Comparison of ENCODE assay signal across 10 cellular contexts in genomic region chr11:15216678-15217077, GRCh38.
A peak's percentile ranks its signal among the peaks of the same experiment; 100 is the strongest.
DNase-seq lines count a peak whose midpoint lies in the region; ATAC-seq, FAIRE-seq and TF ChIP-seq lines count a peak whose summit lies in the region.
"Had no signal": no experiment of that assay in that cellular context is flagged by ENCODE, and none has a peak within 500 bp of the region (broad histone marks: within the 10 kb centered on the region; RNA-seq: fewer than 3 reads in every experiment).

No MANE protein-coding gene starts in this region.

- H3K4me1 Mint-ChIP-seq in nephron progenitor cell, result peaks cover 11% of the 10 kb centered on the region

- H3K4me3 Mint-ChIP-seq in nephron progenitor cell, result no peak overlapping the region

- ATAC-seq in HG02678 (IDR thresholded peaks at IDR 0.05; ENCODE audit: unreplicated experiment), result peak; percentile 66
- ATAC-seq in HG03108 (IDR thresholded peaks at IDR 0.05; ENCODE audit: unreplicated experiment), result no peak
- ATAC-seq in HG02588 (IDR thresholded peaks at IDR 0.05; ENCODE audit: unreplicated experiment), result no peak

- peaks cover 5% of the 10 kb centered on the region for H3K27me3 Mint-ChIP-seq in nephron progenitor cell (ENCODE audit: low read depth, poor library complexity)

- H3K36me3 Mint-ChIP-seq in nephron progenitor cell (ENCODE audit: low read depth), result no peaks in the 10 kb centered on the region

- peak; percentile 42 for TF ChIP-seq CTCF in nephron progenitor cell (IDR thresholded peaks at IDR 0.05)

- no peak overlapping the region for H3K27ac Mint-ChIP-seq in nephron progenitor cell

- no peak for FAIRE-seq in GM12891 (lab: Jason Lieb, UNC)

- H3K9me3 Mint-ChIP-seq in nephron progenitor cell, result no peaks in the 10 kb centered on the region

- DNase-seq in GM12891 (ENCODE audit: insufficient read length, low spot score), result peak; percentile 19
- peak; percentile 38 for DNase-seq in SKM-1 (lab: John Stamatoyannopoulos, UW; ENCODE audit: unreplicated experiment)
- DNase-seq in nephron progenitor cell, result no peak
- DNase-seq in NCI-H146 treated with DMSO at 0.1 percent for 48 hours (lab: John Stamatoyannopoulos, UW; ENCODE audit: unreplicated experiment), result no peak
- DNase-seq: activated T-cell treated with anti-CD3 and anti-CD28 coated beads, Interleukin-2, amount 50 U/mL, for 1 hour; NCI-H2171 treated with DMSO at 0.1 percent for 48 hours; thyroid gland had no signal

- no peak for TF ChIP-seq POLR2A in GM12891 (IDR thresholded peaks at IDR 0.05; ENCODE audit: low read depth, low read length)

TF ChIP-seq in GM12891, 5 proteins besides CTCF, POLR2A, EP300 and RAD21:
- TF ChIP-seq PAX5 (IDR thresholded peaks at IDR 0.05; ENCODE audit: insufficient read depth, low read length, severe bottlenecking), result no peak
- no peak for TF ChIP-seq TAF1 (IDR thresholded peaks at IDR 0.05; ENCODE audit: low read depth, low read length)
- no peak for TF ChIP-seq POU2F2 (IDR thresholded peaks at IDR 0.05; ENCODE audit: low read depth, low read length)
- TF ChIP-seq SPI1 (IDR thresholded peaks at IDR 0.05; ENCODE audit: low read depth, low read length), result no peak
- TF ChIP-seq POLR2AphosphoS5 (IDR thresholded peaks at IDR 0.05; ENCODE audit: low read depth, low read length), result no peak

Comparison
In these comparisons a context has a peak if more than half of its experiments do, and no peak if none do; other contexts are left out.
1. DNase-seq: peak in GM12891 (single experiment) and SKM-1 (single experiment); none in nephron progenitor cell (single experiment) and NCI-H146 treated with DMSO at 0.1 percent for 48 hours (single experiment).